ENCODE assay signal across 8 cellular contexts in the genomic region with DNA sequence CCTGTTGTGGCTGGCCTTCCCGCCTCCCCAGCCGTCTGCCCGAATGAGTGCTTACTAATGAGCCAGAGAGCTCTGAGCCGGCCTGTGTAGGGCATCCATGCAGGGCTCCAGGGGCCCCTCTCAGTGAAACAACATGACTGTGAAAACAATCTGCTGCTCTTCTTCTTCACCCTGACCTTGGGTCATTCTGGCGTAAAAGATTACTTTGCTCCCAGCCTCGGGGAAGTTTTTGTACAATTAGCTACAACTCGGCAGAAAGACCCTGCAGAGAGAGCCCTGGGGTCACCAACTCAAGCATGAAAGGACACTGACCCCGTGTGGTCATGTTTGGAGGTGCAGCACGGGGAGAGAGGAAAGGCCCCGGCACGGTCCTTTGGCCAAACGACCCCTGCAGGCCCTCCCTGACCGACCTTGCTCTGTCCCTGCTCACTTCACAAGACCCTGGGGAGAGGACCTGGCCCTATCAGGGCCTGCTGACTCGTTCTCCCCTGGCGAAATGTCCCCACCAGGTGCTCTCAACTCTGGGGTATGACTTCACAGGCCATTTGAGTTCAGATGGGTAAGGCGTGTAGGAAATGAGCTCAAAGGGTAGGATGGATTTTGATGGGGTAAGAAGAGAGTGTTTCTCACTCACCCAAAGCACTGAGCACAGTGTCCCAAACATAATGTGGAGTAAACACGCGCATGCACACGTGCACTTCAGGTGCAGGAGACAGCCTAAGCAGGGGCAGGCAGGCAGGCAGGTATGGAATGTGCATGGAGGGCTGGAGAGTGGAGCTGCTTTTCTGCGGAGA. TPM values are rescaled to one million over a fixed set of nuclear protein-coding genes. Genes with fewer than 3 reads are reported as not detected.
A peak's percentile ranks its signal among the peaks of the same experiment; 100 is the strongest.
DNase-seq lines count a peak whose midpoint lies in the region; ATAC-seq, FAIRE-seq and TF ChIP-seq lines count a peak whose summit lies in the region.

No MANE protein-coding gene starts in this region.

- no peak overlapping the region for H3K4me2 ChIP-seq in keratinocyte (ENCODE audit: control insufficient read depth, extremely low read depth, insufficient read depth, low read depth, low read length)

- dilution Hi-C loops in keratinocyte (cut with MboI; ENCODE audit: extremely low pct_ligation_motif_present, low sequenced_read_pairs): no loop called here

- no peaks in the 10 kb centered on the region for H3K4me1 ChIP-seq in keratinocyte (ENCODE audit: control insufficient read depth, extremely low read depth, insufficient read depth, low read length)

- no peaks in the 10 kb centered on the region for H3K9me3 ChIP-seq in keratinocyte (ENCODE audit: control insufficient read depth, low read depth, low read length)

- H3K9me1 ChIP-seq in keratinocyte (ENCODE audit: control insufficient read depth, extremely low read depth, insufficient read depth, low read length): no peaks in the 10 kb centered on the region

- H3K36me3 ChIP-seq in keratinocyte (ENCODE audit: control insufficient read depth in 2 of 2, extremely low read depth in 1 of 2, insufficient read depth in 2 of 2, low read length in 2 of 2): no peaks in the 10 kb centered on the region

- H3K27ac ChIP-seq in keratinocyte (ENCODE audit: control insufficient read depth, insufficient read depth, low read length): no peak overlapping the region

- no peak for TF ChIP-seq POLR2A in GM12891 (IDR thresholded peaks at IDR 0.05; ENCODE audit: low read depth, low read length)

- peak; percentile 82 for FAIRE-seq in GM12891 (lab: Jason Lieb, UNC)
- FAIRE-seq in keratinocyte (lab: Jason Lieb, UNC): peak; percentile 36

- H2AFZ ChIP-seq in keratinocyte (ENCODE audit: control insufficient read depth, low read length): peak overlapping the region; percentile 88

- H3K27me3 ChIP-seq in keratinocyte (ENCODE audit: control insufficient read depth, extremely low read depth, insufficient read depth, low read length): no peaks in the 10 kb centered on the region

- H3K9ac ChIP-seq in keratinocyte (ENCODE audit: control insufficient read depth, extremely low read depth, insufficient read depth, low read length): no peak overlapping the region

- no peaks in the 10 kb centered on the region for H3K79me2 ChIP-seq in keratinocyte (ENCODE audit: control insufficient read depth, insufficient read depth, low read length)

- ATAC-seq in HG02588 (IDR thresholded peaks at IDR 0.05; ENCODE audit: unreplicated experiment): peak; percentile 79

- peak; percentile 28 for DNase-seq in GM12891 (ENCODE audit: insufficient read length, low spot score)
- DNase-seq in NCI-H146 treated with DMSO at 0.1 percent for 48 hours (lab: John Stamatoyannopoulos, UW; ENCODE audit: unreplicated experiment): peak; percentile 39
- DNase-seq in UCSD-AML1 (lab: John Stamatoyannopoulos, UW; ENCODE audit: unreplicated experiment): peak; percentile 65
- peak; percentile 58 for DNase-seq in brain pericyte (ENCODE audit: low read depth, low spot score)
- no peak for DNase-seq in keratinocyte (ENCODE audit: low read depth, low spot score)
- DNase-seq in stimulated activated CD4-positive, alpha-beta T cell treated with anti-CD3 and anti-CD28 coated beads, Interleukin-15, amount 100 ng/mL, for 24 hours: peak; percentile 79
- DNase-seq in cortex of kidney (lab: John Stamatoyannopoulos, UW): no peak

- no peaks in the 10 kb centered on the region for H4K20me1 ChIP-seq in keratinocyte (ENCODE audit: control insufficient read depth, extremely low read depth, insufficient read depth, low read length)

- no peak overlapping the region for H3K4me3 ChIP-seq in keratinocyte (ENCODE audit: control insufficient read depth in 2 of 3, extremely low read depth in 1 of 3, insufficient read depth in 2 of 3, low read depth in 1 of 3, low read length in 3 of 3)

- peak; percentile 89 to 98 (median 95) for TF ChIP-seq CTCF in keratinocyte (optimal IDR thresholded peaks at IDR 0.05 in 1 of 3, IDR thresholded peaks at IDR 0.05 in 1 of 3, conservative IDR thresholded peaks at IDR 0.05 in 1 of 3; ENCODE audit: extremely low read depth in 1 of 3, insufficient read depth in 2 of 3, low read length in 3 of 3)

TF ChIP-seq in GM12891, 5 proteins besides CTCF, POLR2A, EP300 and RAD21:
- TF ChIP-seq POU2F2 (IDR thresholded peaks at IDR 0.05; ENCODE audit: low read depth, low read length) (no peak), SPI1 (IDR thresholded peaks at IDR 0.05; ENCODE audit: low read depth, low read length) (no peak), TAF1 (IDR thresholded peaks at IDR 0.05; ENCODE audit: low read depth, low read length) (no peak), POLR2AphosphoS5 (IDR thresholded peaks at IDR 0.05; ENCODE audit: low read depth, low read length) (no peak), PAX5 (IDR thresholded peaks at IDR 0.05; ENCODE audit: insufficient read depth, low read length, severe bottlenecking) (no peak)

RNA-seq across cellular contexts. Expression of a gene that starts 22.9 kb away (rescaled TPM):
- 6.1 TPM for polyA plus RNA-seq in GM12891 (2012; ENCODE audit: low read depth, missing spikeins)
- polyA plus RNA-seq in keratinocyte: 16.1 to 21.1 TPM (median 20.1 TPM) in 3 replicates
- polyA plus RNA-seq in keratinocyte (2011; ENCODE audit: low read depth): 8.7 TPM
- 13.8 and 22.4 TPM in 2 replicates for polyA plus RNA-seq in keratinocyte (2011; cell fraction: cytosol; rRNA removed)
- polyA plus RNA-seq in keratinocyte (2011; cell fraction: nucleus; rRNA removed): 18.6 and 19.3 TPM in 2 replicates
- polyA plus RNA-seq in keratinocyte (2012; ENCODE audit: low replicate concordance): 13.8 and 17.4 TPM in 2 replicates
- polyA minus RNA-seq in keratinocyte: 24.1 to 41.0 TPM (median 36.6 TPM) in 3 replicates
- polyA minus RNA-seq in keratinocyte (2011; cell fraction: cytosol; rRNA and poly(A)+ RNA removed): 18.0 TPM
- polyA minus RNA-seq in keratinocyte (2011; cell fraction: nucleus; rRNA and poly(A)+ RNA removed): 16.0 and 29.2 TPM in 2 replicates

Comparison
In these comparisons a context has a peak if more than half of its experiments do, and no peak if none do; other contexts are left out.
1. DNase-seq: peak in GM12891 (single experiment), NCI-H146 treated with DMSO at 0.1 percent for 48 hours (single experiment), UCSD-AML1 (single experiment), brain pericyte (single experiment) and stimulated activated CD4-positive, alpha-beta T cell treated with anti-CD3 and anti-CD28 coated beads, Interleukin-15, amount 100 ng/mL, for 24 hours (single experiment); none in keratinocyte (single experiment) and cortex of kidney (single experiment).